Comparison of ENCODE assay signal across 7 cellular contexts in genomic region chr6:20403766-20404640, GRCh38. TPM values are rescaled to one million over a fixed set of nuclear protein-coding genes. Genes with fewer than 3 reads are reported as not detected.
DNase-seq lines count a peak whose midpoint lies in the region; ATAC-seq and TF ChIP-seq lines count a peak whose summit lies in the region.

No MANE protein-coding gene starts in this region.

- intact Hi-C loops in psoas muscle (cut with DNase I) (loop anchor here (5.0 kb wide), 2 partner anchors 112 to 128 kb away; partner anchors contain the start of gene CDKAL1 (in 2 of the 2)), aorta (cut with DNase I) (loop anchor here (5.0 kb wide), 4 partner anchors 33 to 112 kb away; no protein-coding TSS in a partner anchor)

- H3K27ac ChIP-seq in HL-60 (replicated peaks) (peak overlapping the region; percentile 99), psoas muscle (peak overlapping the region; percentile 87), aorta (ENCODE audit: low read depth in 1 of 2, low read length in 2 of 2) (peak overlapping the region; percentile 44 to 70)

- TF ChIP-seq CTCF in HL-60 (IDR thresholded peaks at IDR 0.05; ENCODE audit: insufficient read depth, low read length) = no peak
- TF ChIP-seq CTCF in psoas muscle (IDR thresholded peaks at IDR 0.05) = no peak

- H3K27me3 ChIP-seq in HL-60 (ENCODE audit: insufficient read depth, poor library complexity, severe bottlenecking) = no peaks in the 10 kb centered on the region
- H3K27me3 ChIP-seq in psoas muscle (ENCODE audit: insufficient read depth in 3 of 3, low read length in 2 of 3) = no peaks in the 10 kb centered on the region
- no peaks in the 10 kb centered on the region for H3K27me3 ChIP-seq in aorta (ENCODE audit: control insufficient read depth in 1 of 2, insufficient read depth in 2 of 2, low read length in 1 of 2)

- H3K9me3 ChIP-seq in psoas muscle (no peaks in the 10 kb centered on the region), aorta (ENCODE audit: control insufficient read depth, low read length) (no peaks in the 10 kb centered on the region)

- ATAC-seq in GM18868 (IDR thresholded peaks at IDR 0.05; ENCODE audit: unreplicated experiment) = peak; percentile 1
- ATAC-seq in psoas muscle = no peak
- no peak for ATAC-seq in aorta (ENCODE audit: low FRiP score)

- H3K4me1 ChIP-seq in psoas muscle (peaks cover 13% of the 10 kb centered on the region), aorta (ENCODE audit: control insufficient read depth in 1 of 2, insufficient read depth in 2 of 2, low read length in 2 of 2) (peaks cover 0 to 4% of the 10 kb centered on the region in 2 donors)

- peaks cover 0 to 8% of the 10 kb centered on the region in 2 donors for H3K36me3 ChIP-seq in psoas muscle (ENCODE audit: insufficient read depth in 1 of 2, low read depth in 1 of 2)
- no peaks in the 10 kb centered on the region for H3K36me3 ChIP-seq in aorta (ENCODE audit: control insufficient read depth in 1 of 2, insufficient read depth in 2 of 2, low read length in 1 of 2)

- DNase-seq in HL-60 (ENCODE audit: low read depth in 1 of 2, low spot score in 1 of 2) (peak in 1 of 2 experiments; percentile 67), SHP77 treated with DMSO at 0.1 percent for 48 hours (lab: John Stamatoyannopoulos, UW) (peak; percentile 7), germinal center (ENCODE audit: low spot score) (peak; percentile 22), psoas muscle (peak in 1 of 2 donors; percentile 21), aorta (no peak)
- peak; percentile 76 for DNase-seq in activated gamma-delta T cell treated with anti-CD3 and anti-CD28 coated beads, Interleukin-2, amount 50 U/mL, for 16 hours (ENCODE audit: low read depth)

- WGBS in psoas muscle, 3 donors = 1 to 3% (median 1%) methylated on average over 29 to 38 of the region's 38 CpGs
- WGBS in aorta, 2 donors = 1% methylated on average over 37 to 38 of the region's 38 CpGs

- H3K4me3 ChIP-seq in HL-60 (replicated peaks; ENCODE audit: insufficient read depth, low read length) (peak overlapping the region; percentile 79), psoas muscle (peak overlapping the region; percentile 84), aorta (ENCODE audit: low read length in 2 of 2) (peak overlapping the region; percentile 92 to 94)

RNA-seq across cellular contexts. Expression of gene E2F3, which starts 2.3 kb away (rescaled TPM):
- 10 to 100 TPM in 3 of 4 donors, 1 to 10 TPM in 1; 8.8 to 16.8 (median 15.9) TPM for total RNA-seq in psoas muscle
- polyA plus RNA-seq in psoas muscle = 10 to 100 TPM in 1 of 3 donors, 1 to 10 TPM in 2; 4.8 to 15.3 (median 6.9) TPM
- total RNA-seq in aorta = 10 to 100 TPM; 12.7 to 15.5 TPM
- 1 to 10 TPM; 3.3 to 7.6 TPM for polyA plus RNA-seq in aorta

Comparison
In these comparisons a context has a peak if more than half of its experiments do, and no peak if none do; other contexts are left out.
1. DNase-seq: peak in SHP77 treated with DMSO at 0.1 percent for 48 hours (single experiment), activated gamma-delta T cell treated with anti-CD3 and anti-CD28 coated beads, Interleukin-2, amount 50 U/mL, for 16 hours (single experiment) and germinal center (single experiment); none in aorta (0 of 2).
2. Peak in every context shown above with its lines, with median percentiles within 50 percentile points of each other: H3K27ac ChIP-seq and H3K4me3 ChIP-seq.